ENCODE assay signal across 26 cellular contexts in genomic region chr3:170324962-170325361, GRCh38.
"Had no signal": no experiment of that assay in that cellular context is flagged by ENCODE, and none has a peak within 500 bp of the region (broad histone marks: within the 10 kb centered on the region; RNA-seq: fewer than 3 reads in every experiment).

No MANE protein-coding gene starts in this region.

- ATAC-seq: esophagus mucosa; natural killer cell; stimulated activated memory B cell treated with anti-CD40 and anti-IgM and Interleukin-4, amounts not matched to agents 10 μg/mL and 1 μg/mL and 100 μg/mL, for 72 hours had no signal

- H3K27ac Mint-ChIP-seq: activated CD4-positive, alpha-beta memory T cell treated with anti-CD3 and anti-CD28 coated beads for 36 hours; brain; natural killer cell; stimulated activated memory B cell treated with anti-CD40 and anti-IgM and Interleukin-4, amounts not matched to agents 10 μg/mL and 1 μg/mL and 100 μg/mL, for 72 hours had no signal

- H2AFZ ChIP-seq: hepatocyte had no signal

- H3K4me2 ChIP-seq: hepatocyte, smooth muscle cell had no signal

- H3K27ac ChIP-seq: hepatocyte, left ventricle myocardium inferior, sigmoid colon, stomach, suprapubic skin, tibial nerve had no signal

- H3K79me2 ChIP-seq: hepatocyte had no signal

- FAIRE-seq: endothelial cell of umbilical vein, frontal cortex, urothelium cell line had no signal

- DNase-seq: activated CD4-positive, alpha-beta memory T cell treated with anti-CD3 and anti-CD28 coated beads for 36 hours; activated CD4-positive, alpha-beta T cell treated with anti-CD3 and anti-CD28 coated beads for 48 hours; activated CD4-positive, CD25-positive, alpha-beta regulatory T cell; activated naive CD4-positive, alpha-beta T cell treated with Interleukin-2 at 50 U/mL for 16 hours; activated T-cell treated with anti-CD3 and anti-CD28 coated beads, Interleukin-2, amount 50 U/mL, for 48 hours; amygdala; effector memory CD4-positive, alpha-beta T cell; glutamatergic neuron; left ventricle myocardium inferior; midbrain; natural killer cell; posterior cingulate gyrus; sigmoid colon; stimulated activated CD4-positive, alpha-beta T cell treated with anti-CD3 and anti-CD28 coated beads, Interleukin-15, amount 100 ng/mL, for 24 hours; stomach; T1000 had no signal

- H3K4me3 Mint-ChIP-seq: activated CD4-positive, alpha-beta memory T cell treated with anti-CD3 and anti-CD28 coated beads for 36 hours; brain; natural killer cell; stimulated activated memory B cell treated with anti-CD40 and anti-IgM and Interleukin-4, amounts not matched to agents 10 μg/mL and 1 μg/mL and 100 μg/mL, for 72 hours had no signal

- H3K36me3 ChIP-seq: left ventricle myocardium inferior, sigmoid colon, stomach, suprapubic skin, tibial nerve had no signal

- H3K4me1 ChIP-seq: sigmoid colon, suprapubic skin had no signal

- H3K27me3 Mint-ChIP-seq: activated CD4-positive, alpha-beta memory T cell treated with anti-CD3 and anti-CD28 coated beads for 36 hours; brain; stimulated activated memory B cell treated with anti-CD40 and anti-IgM and Interleukin-4, amounts not matched to agents 10 μg/mL and 1 μg/mL and 100 μg/mL, for 72 hours had no signal

- H3K9me3 Mint-ChIP-seq: natural killer cell had no signal

- H3K9me3 ChIP-seq: sigmoid colon, suprapubic skin had no signal

- H3K36me3 Mint-ChIP-seq: activated CD4-positive, alpha-beta memory T cell treated with anti-CD3 and anti-CD28 coated beads for 36 hours; brain; natural killer cell; stimulated activated memory B cell treated with anti-CD40 and anti-IgM and Interleukin-4, amounts not matched to agents 10 μg/mL and 1 μg/mL and 100 μg/mL, for 72 hours had no signal

- H3K4me3 ChIP-seq: hepatocyte, left ventricle myocardium inferior, sigmoid colon, smooth muscle cell, stomach, suprapubic skin, tibial nerve had no signal

- H3K27me3 ChIP-seq: hepatocyte, sigmoid colon, stomach, suprapubic skin, tibial nerve had no signal
